In the genomic region with DNA sequence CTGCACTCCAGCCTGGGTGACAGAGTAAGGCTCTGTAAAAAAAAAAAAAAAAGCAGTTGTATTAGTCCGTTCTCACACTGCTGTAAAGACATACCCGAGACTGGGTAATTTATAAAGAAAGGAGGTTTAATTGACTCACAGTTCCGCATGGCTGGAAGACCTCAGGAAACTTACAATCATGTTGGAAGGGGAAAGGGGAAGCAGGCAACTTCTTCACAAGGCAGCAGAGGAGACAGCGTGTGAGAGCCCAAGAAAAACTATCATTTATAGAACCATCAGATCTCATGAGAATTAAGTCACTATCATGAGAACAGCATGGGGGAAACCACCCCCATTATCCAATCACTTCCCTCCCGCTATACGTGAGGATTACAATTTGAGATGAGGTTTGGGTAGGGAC, we compare ENCODE assay signal across 23 cellular contexts.
"Had no signal": no experiment of that assay in that cellular context is flagged by ENCODE, and none has a peak within 500 bp of the region (broad histone marks: within the 10 kb centered on the region; RNA-seq: fewer than 3 reads in every experiment).

No MANE protein-coding gene starts in this region.

- ATAC-seq: left cardiac atrium; naive thymus-derived CD8-positive, alpha-beta T cell; psoas muscle; right cardiac atrium; stimulated activated effector memory CD8-positive, alpha-beta T cell treated with anti-CD3 and anti-CD28 coated beads, Interleukin-12 subunit alpha, Interleukin-12 subunit beta, amount 100 ng/mL, for 72 hours; upper lobe of right lung had no signal

- H3K27ac Mint-ChIP-seq: dendritic cell treated with granulocyte-macrophage colony-stimulating factor and Interleukin-4, amounts not matched to agents 40 ng/mL and 50 ng/mL, for 4 days; nephron progenitor cell; stimulated activated effector memory CD8-positive, alpha-beta T cell treated with anti-CD3 and anti-CD28 coated beads, Interleukin-12 subunit alpha, Interleukin-12 subunit beta, amount 100 ng/mL, for 72 hours; stimulated activated naive CD8-positive, alpha-beta T cell treated with anti-CD3 and anti-CD28 coated beads, Interleukin-15, Interleukin-2, amounts not matched to agents 100 ng/mL and 50 ng/mL, for 24 hours had no signal

- H3K27ac ChIP-seq: hepatocyte, left lung, ovary, psoas muscle, sigmoid colon, suprapubic skin, transverse colon, upper lobe of right lung, uterus had no signal

- H3K27me3 ChIP-seq: hepatocyte, left lung, ovary, sigmoid colon, suprapubic skin, transverse colon, upper lobe of right lung, uterus had no signal

- DNase-seq: effector memory CD4-positive, alpha-beta T cell; left cardiac atrium; left lung; mesenchymal stem cell; midbrain; naive thymus-derived CD8-positive, alpha-beta T cell; nephron progenitor cell; occipital lobe; ovary; posterior cingulate gyrus; psoas muscle; right cardiac atrium; sigmoid colon; stimulated activated CD4-positive, alpha-beta T cell treated with anti-CD3 and anti-CD28 coated beads, Interleukin-2, amount 100 ng/mL, for 24 hours; stimulated activated CD4-positive, alpha-beta T cell treated with anti-CD3 and anti-CD28 coated beads, Interleukin-4, amount 100 ng/mL, for 24 hours; transverse colon; upper lobe of right lung; uterus had no signal

- H3K27me3 Mint-ChIP-seq: dendritic cell treated with granulocyte-macrophage colony-stimulating factor and Interleukin-4, amounts not matched to agents 40 ng/mL and 50 ng/mL, for 4 days had no signal

- H3K36me3 Mint-ChIP-seq: naive thymus-derived CD8-positive, alpha-beta T cell; stimulated activated effector memory CD8-positive, alpha-beta T cell treated with anti-CD3 and anti-CD28 coated beads, Interleukin-12 subunit alpha, Interleukin-12 subunit beta, amount 100 ng/mL, for 72 hours had no signal

- H3K4me3 Mint-ChIP-seq: dendritic cell treated with granulocyte-macrophage colony-stimulating factor and Interleukin-4, amounts not matched to agents 40 ng/mL and 50 ng/mL, for 4 days; naive thymus-derived CD8-positive, alpha-beta T cell; nephron progenitor cell; stimulated activated effector memory CD8-positive, alpha-beta T cell treated with anti-CD3 and anti-CD28 coated beads, Interleukin-12 subunit alpha, Interleukin-12 subunit beta, amount 100 ng/mL, for 72 hours; stimulated activated naive CD8-positive, alpha-beta T cell treated with anti-CD3 and anti-CD28 coated beads, Interleukin-15, Interleukin-2, amounts not matched to agents 100 ng/mL and 50 ng/mL, for 24 hours had no signal

- H3K4me2 ChIP-seq: hepatocyte had no signal

- H3K79me2 ChIP-seq: hepatocyte had no signal

- H3K4me1 ChIP-seq: psoas muscle, sigmoid colon, suprapubic skin, transverse colon, upper lobe of right lung, uterus had no signal

- H3K4me1 Mint-ChIP-seq: nephron progenitor cell; stimulated activated effector memory CD8-positive, alpha-beta T cell treated with anti-CD3 and anti-CD28 coated beads, Interleukin-12 subunit alpha, Interleukin-12 subunit beta, amount 100 ng/mL, for 72 hours had no signal

- H2AFZ ChIP-seq: hepatocyte had no signal

- H3K9me3 Mint-ChIP-seq: nephron progenitor cell; stimulated activated effector memory CD8-positive, alpha-beta T cell treated with anti-CD3 and anti-CD28 coated beads, Interleukin-12 subunit alpha, Interleukin-12 subunit beta, amount 100 ng/mL, for 72 hours; stimulated activated naive CD8-positive, alpha-beta T cell treated with anti-CD3 and anti-CD28 coated beads, Interleukin-15, Interleukin-2, amounts not matched to agents 100 ng/mL and 50 ng/mL, for 24 hours had no signal

- H3K4me3 ChIP-seq: hepatocyte, left lung, ovary, psoas muscle, sigmoid colon, suprapubic skin, transverse colon, upper lobe of right lung, uterus had no signal
